ENCODE assay signal across 1 cellular context in the genomic region with DNA sequence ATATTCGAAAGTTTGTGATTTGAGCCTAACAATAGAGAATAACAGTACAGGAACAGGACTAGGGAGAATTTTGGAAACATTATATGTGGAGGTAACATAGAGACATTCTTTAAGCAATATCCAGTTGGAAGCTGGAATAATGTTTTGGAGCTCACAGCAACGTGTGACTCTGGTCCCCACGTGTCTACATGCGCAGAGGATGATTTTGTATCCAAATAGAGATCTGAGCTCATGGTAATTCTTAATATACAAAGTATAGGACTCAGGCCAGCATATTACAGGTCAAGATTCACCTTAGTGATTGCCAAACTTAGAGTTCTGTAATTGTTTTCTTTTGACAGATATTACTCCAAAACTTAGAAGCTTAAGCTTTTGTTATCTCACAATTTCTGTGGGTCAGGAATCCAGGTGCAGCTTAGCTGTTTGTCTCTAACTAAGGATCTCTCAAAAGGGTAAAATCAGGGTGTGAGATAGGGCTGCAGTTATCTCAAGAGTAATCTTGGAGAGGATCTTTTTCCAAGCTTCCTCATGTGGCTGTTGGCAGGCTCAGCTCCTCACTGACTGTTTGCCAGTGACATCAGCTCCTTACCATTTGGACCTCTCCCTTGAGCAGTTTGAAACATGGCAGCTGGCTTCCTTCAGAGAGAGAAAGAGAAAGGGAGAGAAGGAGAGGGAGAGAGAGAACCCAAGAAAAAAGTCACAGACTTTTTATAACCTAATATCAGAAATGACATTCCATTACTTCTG.
TF ChIP-seq lines count a peak whose summit lies in the region.

No MANE protein-coding gene starts in this region.

TF ChIP-seq in GM23338, 12 proteins besides CTCF, POLR2A, EP300 and RAD21 (continued from another document):
- TF ChIP-seq ZNF462 (CRISPR knock-in tag; IDR thresholded peaks at IDR 0.05) = no peak
- no peak for TF ChIP-seq NANOG (IDR thresholded peaks at IDR 0.05; ENCODE audit: borderline replicate concordance)
- no peak for TF ChIP-seq JUNB (IDR thresholded peaks at IDR 0.05; ENCODE audit: unreplicated experiment)
- TF ChIP-seq ZNF331 (CRISPR knock-in tag; IDR thresholded peaks at IDR 0.05; ENCODE audit: low read depth) = no peak
- TF ChIP-seq, protein P1, sequence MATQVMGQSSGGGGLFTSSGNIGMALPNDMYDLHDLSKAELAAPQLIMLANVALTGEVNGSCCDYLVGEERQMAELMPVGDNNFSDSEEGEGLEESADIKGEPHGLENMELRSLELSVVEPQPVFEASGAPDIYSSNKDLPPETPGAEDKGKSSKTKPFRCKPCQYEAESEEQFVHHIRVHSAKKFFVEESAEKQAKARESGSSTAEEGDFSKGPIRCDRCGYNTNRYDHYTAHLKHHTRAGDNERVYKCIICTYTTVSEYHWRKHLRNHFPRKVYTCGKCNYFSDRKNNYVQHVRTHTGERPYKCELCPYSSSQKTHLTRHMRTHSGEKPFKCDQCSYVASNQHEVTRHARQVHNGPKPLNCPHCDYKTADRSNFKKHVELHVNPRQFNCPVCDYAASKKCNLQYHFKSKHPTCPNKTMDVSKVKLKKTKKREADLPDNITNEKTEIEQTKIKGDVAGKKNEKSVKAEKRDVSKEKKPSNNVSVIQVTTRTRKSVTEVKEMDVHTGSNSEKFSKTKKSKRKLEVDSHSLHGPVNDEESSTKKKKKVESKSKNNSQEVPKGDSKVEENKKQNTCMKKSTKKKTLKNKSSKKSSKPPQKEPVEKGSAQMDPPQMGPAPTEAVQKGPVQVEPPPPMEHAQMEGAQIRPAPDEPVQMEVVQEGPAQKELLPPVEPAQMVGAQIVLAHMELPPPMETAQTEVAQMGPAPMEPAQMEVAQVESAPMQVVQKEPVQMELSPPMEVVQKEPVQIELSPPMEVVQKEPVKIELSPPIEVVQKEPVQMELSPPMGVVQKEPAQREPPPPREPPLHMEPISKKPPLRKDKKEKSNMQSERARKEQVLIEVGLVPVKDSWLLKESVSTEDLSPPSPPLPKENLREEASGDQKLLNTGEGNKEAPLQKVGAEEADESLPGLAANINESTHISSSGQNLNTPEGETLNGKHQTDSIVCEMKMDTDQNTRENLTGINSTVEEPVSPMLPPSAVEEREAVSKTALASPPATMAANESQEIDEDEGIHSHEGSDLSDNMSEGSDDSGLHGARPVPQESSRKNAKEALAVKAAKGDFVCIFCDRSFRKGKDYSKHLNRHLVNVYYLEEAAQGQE (IDR thresholded peaks at IDR 0.05; ENCODE audit: unreplicated experiment) = no peak
- TF ChIP-seq, protein P2, sequence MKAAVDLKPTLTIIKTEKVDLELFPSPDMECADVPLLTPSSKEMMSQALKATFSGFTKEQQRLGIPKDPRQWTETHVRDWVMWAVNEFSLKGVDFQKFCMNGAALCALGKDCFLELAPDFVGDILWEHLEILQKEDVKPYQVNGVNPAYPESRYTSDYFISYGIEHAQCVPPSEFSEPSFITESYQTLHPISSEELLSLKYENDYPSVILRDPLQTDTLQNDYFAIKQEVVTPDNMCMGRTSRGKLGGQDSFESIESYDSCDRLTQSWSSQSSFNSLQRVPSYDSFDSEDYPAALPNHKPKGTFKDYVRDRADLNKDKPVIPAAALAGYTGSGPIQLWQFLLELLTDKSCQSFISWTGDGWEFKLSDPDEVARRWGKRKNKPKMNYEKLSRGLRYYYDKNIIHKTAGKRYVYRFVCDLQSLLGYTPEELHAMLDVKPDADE (IDR thresholded peaks at IDR 0.05) = no peak
- no peak for TF ChIP-seq EZH2 (IDR thresholded peaks at IDR 0.05; ENCODE audit: low read depth, unreplicated experiment)
- no peak for TF ChIP-seq CREB1 (CRISPR knock-in tag; IDR thresholded peaks at IDR 0.05; ENCODE audit: low read depth)
TF ChIP-seq in GM23338: peak in this region for 0.
